8 cellular contexts compared by ENCODE assay signal in the genomic region with DNA sequence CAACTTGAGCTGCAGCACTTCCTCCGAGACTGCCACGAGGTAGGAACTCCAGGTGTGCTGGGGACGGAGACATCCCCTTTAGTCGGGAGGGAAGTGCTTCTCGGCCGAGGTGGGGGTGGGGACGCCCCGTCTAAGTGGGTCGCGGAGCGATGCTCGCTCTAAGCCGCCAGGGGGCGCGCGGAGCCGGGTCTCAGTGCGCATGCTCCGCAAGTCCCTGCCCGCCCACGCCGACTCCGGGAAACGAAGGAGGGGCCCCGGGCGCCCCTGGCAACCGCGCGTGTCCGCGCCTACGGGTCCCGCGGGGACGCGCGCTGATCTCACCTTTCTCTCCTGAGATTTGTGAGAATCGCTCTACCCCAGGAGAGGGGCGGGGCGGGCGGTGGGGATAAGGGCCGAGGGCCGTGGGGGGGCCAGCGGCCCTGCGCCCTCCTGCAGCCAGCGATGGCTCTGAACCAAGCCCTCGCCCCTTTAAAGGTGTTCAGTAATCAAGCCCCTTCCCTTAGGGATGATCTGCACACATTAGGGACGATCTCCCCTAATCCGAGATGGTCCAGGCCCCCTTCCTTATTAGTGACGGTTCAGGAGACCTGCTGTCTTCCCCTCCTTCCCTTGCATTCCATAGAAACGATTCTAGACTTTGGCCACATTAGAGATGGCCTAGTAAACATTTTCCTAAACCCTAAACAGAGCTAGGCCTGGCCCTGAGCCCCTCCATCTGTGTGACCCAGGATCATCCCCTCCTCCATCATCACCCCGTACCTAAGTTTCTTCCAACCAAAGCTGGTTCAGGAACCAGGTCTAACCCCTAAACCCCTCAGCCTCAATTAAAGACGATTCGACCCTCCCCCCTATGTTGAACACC. TPM values are rescaled to one million over a fixed set of nuclear protein-coding genes. Genes with fewer than 3 reads are reported as not detected.
DNase-seq lines count a peak whose midpoint lies in the region; ATAC-seq, FAIRE-seq and TF ChIP-seq lines count a peak whose summit lies in the region.

No MANE protein-coding gene starts in this region.

- peaks cover 35% of the 10 kb centered on the region for H3K27me3 Mint-ChIP-seq in activated T-helper 1 cell treated with anti-CD3 and anti-CD28 coated beads, Interleukin-12 subunit alpha, Interleukin-12 subunit beta, Interleukin-2, Interleukin-4 antibody, amounts not matched to agents 30 ng/mL and 10 ng/mL and 1 ng/mL, durations not matched to agents 14 hours and 24 hours and 36 hours (ENCODE audit: insufficient read depth)
- H3K27me3 Mint-ChIP-seq in naive thymus-derived CD4-positive, alpha-beta T cell: peaks cover 13 to 37% (median 24%) of the 10 kb centered on the region in 5 donors

- H3K4me3 Mint-ChIP-seq in activated T-helper 1 cell treated with anti-CD3 and anti-CD28 coated beads, Interleukin-12 subunit alpha, Interleukin-12 subunit beta, Interleukin-2, Interleukin-4 antibody, amounts not matched to agents 30 ng/mL and 10 ng/mL and 1 ng/mL, durations not matched to agents 14 hours and 24 hours and 36 hours: peak overlapping the region; percentile 74
- H3K4me3 Mint-ChIP-seq in naive thymus-derived CD4-positive, alpha-beta T cell: peak overlapping the region; percentile 66 to 87 (median 81)

- H3K4me1 ChIP-seq in Karpas-422 (ENCODE audit: low read length): peaks cover 30% of the 10 kb centered on the region
- H3K4me1 ChIP-seq in Peyer's patch: peaks cover 0 to 10% (median 0%) of the 10 kb centered on the region in 4 donors
- H3K4me1 ChIP-seq in fibroblast of lung (ENCODE audit: control insufficient read depth, extremely low read depth, insufficient read depth, low read length): no peaks in the 10 kb centered on the region
- H3K4me1 ChIP-seq in naive thymus-derived CD4-positive, alpha-beta T cell (ENCODE audit: control insufficient read depth in 2 of 2, insufficient read depth in 2 of 2, low read length in 2 of 2): peaks cover 9 to 16% of the 10 kb centered on the region in 2 donors

- DNase-seq in GM12891 (ENCODE audit: insufficient read length, low spot score) (peak; percentile 99), Karpas-422 (peak; percentile 96), Peyer's patch (peak; percentile 84 to 95 (median 89)), fibroblast of lung (ENCODE audit: low read depth in 2 of 2) (peak; percentile 62 to 74)
- peak; percentile 89 for DNase-seq in activated T-helper 1 cell treated with anti-CD3 and anti-CD28 coated beads, Interleukin-12 subunit alpha, Interleukin-12 subunit beta, Interleukin-2, Interleukin-4 antibody, amounts not matched to agents 30 ng/mL and 10 ng/mL and 1 ng/mL, durations not matched to agents 14 hours and 24 hours and 36 hours (ENCODE audit: low spot score)
- DNase-seq in naive thymus-derived CD4-positive, alpha-beta T cell: peak; percentile 84 to 97 (median 89)
- DNase-seq in stimulated activated CD8-positive, alpha-beta memory T cell treated with anti-CD3 and anti-CD28 coated beads, Interleukin-7, amount 100 ng/mL, for 4 hours (ENCODE audit: low read depth in 2 of 2): peak; percentile 80

- H3K9ac ChIP-seq in Karpas-422 (ENCODE audit: low read length) (peak overlapping the region; percentile 47), fibroblast of lung (ENCODE audit: insufficient read depth, low read length) (no peak overlapping the region)

- peak overlapping the region; percentile 10; the same call in 1 of the 2 replicates for H2AFZ ChIP-seq in Karpas-422 (ENCODE audit: low read length)
- H2AFZ ChIP-seq in fibroblast of lung (ENCODE audit: low read length): peak overlapping the region; percentile 73

- peak overlapping the region; percentile 56 for H3K4me3 ChIP-seq in Karpas-422 (ENCODE audit: low read length)
- peak overlapping the region; percentile 39 to 57 (median 48) for H3K4me3 ChIP-seq in Peyer's patch
- peak overlapping the region; percentile 19 to 55 (median 34) for H3K4me3 ChIP-seq in fibroblast of lung (replicated peaks in 1 of 4; ENCODE audit: control extremely low read depth in 1 of 4, insufficient read depth in 1 of 4, low read depth in 3 of 4, low read length in 4 of 4)
- H3K4me3 ChIP-seq in naive thymus-derived CD4-positive, alpha-beta T cell (ENCODE audit: low read length): peak overlapping the region; percentile 72

- peak overlapping the region; percentile 79 for H3K27ac Mint-ChIP-seq in activated T-helper 1 cell treated with anti-CD3 and anti-CD28 coated beads, Interleukin-12 subunit alpha, Interleukin-12 subunit beta, Interleukin-2, Interleukin-4 antibody, amounts not matched to agents 30 ng/mL and 10 ng/mL and 1 ng/mL, durations not matched to agents 14 hours and 24 hours and 36 hours
- H3K27ac Mint-ChIP-seq in naive thymus-derived CD4-positive, alpha-beta T cell: peak overlapping the region in 6 of 9 donors; percentile 36 to 90 (median 60)

- TF ChIP-seq POLR2A in GM12891 (IDR thresholded peaks at IDR 0.05; ENCODE audit: low read depth, low read length): no peak
- TF ChIP-seq POLR2A in Peyer's patch (IDR thresholded peaks at IDR 0.05): no peak

- intact Hi-C loops in activated T-helper 1 cell treated with anti-CD3 and anti-CD28 coated beads, Interleukin-12 subunit alpha, Interleukin-12 subunit beta, Interleukin-2, Interleukin-4 antibody, amounts not matched to agents 30 ng/mL and 10 ng/mL and 1 ng/mL, durations not matched to agents 14 hours and 24 hours and 36 hours (cut with micrococcal nuclease): loop anchor here (1.0 to 2.0 kb wide), 6 partner anchors 20 to 105 kb away; a partner anchor contains a TSS
- intact Hi-C loops in naive thymus-derived CD4-positive, alpha-beta T cell (cut with micrococcal nuclease): loop anchor here (1.0 to 10.0 kb wide), 10 partner anchors 19 to 733 kb away; a partner anchor contains a TSS

- no peaks in the 10 kb centered on the region for H3K36me3 Mint-ChIP-seq in activated T-helper 1 cell treated with anti-CD3 and anti-CD28 coated beads, Interleukin-12 subunit alpha, Interleukin-12 subunit beta, Interleukin-2, Interleukin-4 antibody, amounts not matched to agents 30 ng/mL and 10 ng/mL and 1 ng/mL, durations not matched to agents 14 hours and 24 hours and 36 hours (ENCODE audit: low read depth)
- H3K36me3 Mint-ChIP-seq in naive thymus-derived CD4-positive, alpha-beta T cell: peaks cover 0 to 7% (median 4%) of the 10 kb centered on the region in 5 donors

- no peaks in the 10 kb centered on the region for H3K9me3 Mint-ChIP-seq in activated T-helper 1 cell treated with anti-CD3 and anti-CD28 coated beads, Interleukin-12 subunit alpha, Interleukin-12 subunit beta, Interleukin-2, Interleukin-4 antibody, amounts not matched to agents 30 ng/mL and 10 ng/mL and 1 ng/mL, durations not matched to agents 14 hours and 24 hours and 36 hours
- H3K9me3 Mint-ChIP-seq in naive thymus-derived CD4-positive, alpha-beta T cell: peaks cover 0 to 13% (median 4%) of the 10 kb centered on the region in 11 donors

- H3K9me3 ChIP-seq in Karpas-422 (ENCODE audit: low read length) (no peaks in the 10 kb centered on the region), Peyer's patch (peaks cover 0 to 4% (median under 1%) of the 10 kb centered on the region in 4 donors), fibroblast of lung (ENCODE audit: control insufficient read depth, insufficient read depth, low read depth, low read length) (no peaks in the 10 kb centered on the region)
- peaks cover 0 to 8% (median 0%) of the 10 kb centered on the region in 3 experiments for H3K9me3 ChIP-seq in naive thymus-derived CD4-positive, alpha-beta T cell (ENCODE audit: control insufficient read depth in 2 of 3, low read length in 3 of 3)

- H3K4me2 ChIP-seq in Karpas-422 (ENCODE audit: low read depth, low read length, poor library complexity, severe bottlenecking) (peak overlapping the region; percentile 64), fibroblast of lung (ENCODE audit: extremely low read depth, insufficient read depth, low read length) (peak overlapping the region; percentile 64)

- CTCF ChIA-PET in naive thymus-derived CD4-positive, alpha-beta T cell (lab: Charles Lee): interaction anchor here (1.0 to 1.1 kb wide), 4 partner anchors 9 to 75 kb away, joined by 3 to 4 read pairs (median 4); no protein-coding TSS in a partner anchor

- H3K36me3 ChIP-seq in Karpas-422 (ENCODE audit: insufficient read depth, low read length) (no peaks in the 10 kb centered on the region), Peyer's patch (no peaks in the 10 kb centered on the region), fibroblast of lung (ENCODE audit: control insufficient read depth, insufficient read depth, low read length) (no peaks in the 10 kb centered on the region)
- no peaks in the 10 kb centered on the region for H3K36me3 ChIP-seq in naive thymus-derived CD4-positive, alpha-beta T cell (ENCODE audit: control insufficient read depth in 2 of 3, insufficient read depth in 3 of 3, low read length in 3 of 3)

- POLR2A ChIA-PET in naive thymus-derived CD4-positive, alpha-beta T cell (lab: Charles Lee): interaction anchor here (1.1 to 1.4 kb wide), 2 partner anchors 41 to 76 kb away, joined by 4 read pairs; no protein-coding TSS in a partner anchor

- H3K9me2 ChIP-seq in Karpas-422 (replicated peaks; ENCODE audit: insufficient read depth, low read length): no peaks in the 10 kb centered on the region

- peaks cover 13% of the 10 kb centered on the region for H3K4me1 Mint-ChIP-seq in activated T-helper 1 cell treated with anti-CD3 and anti-CD28 coated beads, Interleukin-12 subunit alpha, Interleukin-12 subunit beta, Interleukin-2, Interleukin-4 antibody, amounts not matched to agents 30 ng/mL and 10 ng/mL and 1 ng/mL, durations not matched to agents 14 hours and 24 hours and 36 hours (ENCODE audit: low read depth)
- peaks cover 5 to 25% (median 12%) of the 10 kb centered on the region in 7 donors for H3K4me1 Mint-ChIP-seq in naive thymus-derived CD4-positive, alpha-beta T cell

- H3K27me3 ChIP-seq in Karpas-422 (ENCODE audit: low read length): no peaks in the 10 kb centered on the region
- no peaks in the 10 kb centered on the region for H3K27me3 ChIP-seq in Peyer's patch
- H3K27me3 ChIP-seq in fibroblast of lung (ENCODE audit: control insufficient read depth, insufficient read depth, low read length): peaks cover 3% of the 10 kb centered on the region
- H3K27me3 ChIP-seq in naive thymus-derived CD4-positive, alpha-beta T cell (ENCODE audit: control insufficient read depth in 2 of 2, insufficient read depth in 2 of 2, low read length in 2 of 2): peaks cover 0 to 3% of the 10 kb centered on the region in 2 donors

- H4K20me1 ChIP-seq in Karpas-422 (ENCODE audit: insufficient read depth, low read depth, low read length): no peaks in the 10 kb centered on the region
- H4K20me1 ChIP-seq in fibroblast of lung (ENCODE audit: control insufficient read depth, extremely low read depth, insufficient read depth, low read length): no peaks in the 10 kb centered on the region

- H3K79me2 ChIP-seq in Karpas-422 (ENCODE audit: low read length) (no peaks in the 10 kb centered on the region), fibroblast of lung (ENCODE audit: control insufficient read depth, insufficient read depth, low read length) (no peaks in the 10 kb centered on the region)

- ATAC-seq in naive thymus-derived CD4-positive, alpha-beta T cell: peak; percentile 97
- no peak for ATAC-seq in GM19395 (IDR thresholded peaks at IDR 0.05; ENCODE audit: unreplicated experiment)

- peak; percentile 90 to 97 (median 96) for TF ChIP-seq CTCF in Peyer's patch (IDR thresholded peaks at IDR 0.05)
- TF ChIP-seq CTCF in fibroblast of lung (conservative IDR thresholded peaks at IDR 0.05 in 1 of 2, IDR thresholded peaks at IDR 0.05 in 1 of 2; ENCODE audit: low read depth in 1 of 2, low read length in 2 of 2): peak; percentile 82 to 87

- no peak overlapping the region for H3K27ac ChIP-seq in Karpas-422 (ENCODE audit: low read length)
- H3K27ac ChIP-seq in Peyer's patch: peak overlapping the region in 2 of 4 donors; percentile 18 to 49
- no peak overlapping the region for H3K27ac ChIP-seq in fibroblast of lung (ENCODE audit: insufficient read depth, low read length)
- no peak overlapping the region for H3K27ac ChIP-seq in naive thymus-derived CD4-positive, alpha-beta T cell (ENCODE audit: low read depth, low read length)

- FAIRE-seq in GM12891 (lab: Jason Lieb, UNC): peak; percentile 98

RNA-seq across cellular contexts. Expression of a gene that starts 47.3 kb away (rescaled TPM):
- 61.3 TPM for polyA plus RNA-seq in GM12891 (2012; ENCODE audit: low read depth, missing spikeins)
- 49.7 and 98.2 TPM in 2 replicates for total RNA-seq in Karpas-422 (2014; rRNA removed; shearing (Covaris generic); ENCODE audit: low replicate concordance)
- total RNA-seq in Peyer's patch (100 to 1,000 TPM in 2 of 4 donors, 10 to 100 TPM in 2; 73.4 to 121 (median 99.9) TPM), fibroblast of lung (22.3 and 43.4 TPM in 2 replicates)
- 102 and 113 TPM in 2 replicates for total RNA-seq in activated T-helper 1 cell treated with anti-CD3 and anti-CD28 coated beads, Interleukin-12 subunit alpha, Interleukin-12 subunit beta, Interleukin-2, Interleukin-4 antibody, amounts not matched to agents 30 ng/mL and 10 ng/mL and 1 ng/mL, durations not matched to agents 14 hours and 24 hours and 36 hours
- polyA plus RNA-seq in fibroblast of lung: 35.6 and 43.2 TPM in 2 replicates
- polyA plus RNA-seq in fibroblast of lung (2012): 63.9 and 95.7 TPM in 2 replicates
- 81.4 and 142 TPM in 2 replicates for polyA minus RNA-seq in fibroblast of lung (ENCODE audit: low replicate concordance)
- 100 to 1,000 TPM in 4 of 5 experiments, 10 to 100 TPM in 1; 98.4 to 218 (median 139) TPM for total RNA-seq in naive thymus-derived CD4-positive, alpha-beta T cell
- polyA plus RNA-seq in naive thymus-derived CD4-positive, alpha-beta T cell: 100 to 1,000 TPM in 1 of 2 donors, 10 to 100 TPM in 1; 92.8 to 140 TPM
